In the genomic region with DNA sequence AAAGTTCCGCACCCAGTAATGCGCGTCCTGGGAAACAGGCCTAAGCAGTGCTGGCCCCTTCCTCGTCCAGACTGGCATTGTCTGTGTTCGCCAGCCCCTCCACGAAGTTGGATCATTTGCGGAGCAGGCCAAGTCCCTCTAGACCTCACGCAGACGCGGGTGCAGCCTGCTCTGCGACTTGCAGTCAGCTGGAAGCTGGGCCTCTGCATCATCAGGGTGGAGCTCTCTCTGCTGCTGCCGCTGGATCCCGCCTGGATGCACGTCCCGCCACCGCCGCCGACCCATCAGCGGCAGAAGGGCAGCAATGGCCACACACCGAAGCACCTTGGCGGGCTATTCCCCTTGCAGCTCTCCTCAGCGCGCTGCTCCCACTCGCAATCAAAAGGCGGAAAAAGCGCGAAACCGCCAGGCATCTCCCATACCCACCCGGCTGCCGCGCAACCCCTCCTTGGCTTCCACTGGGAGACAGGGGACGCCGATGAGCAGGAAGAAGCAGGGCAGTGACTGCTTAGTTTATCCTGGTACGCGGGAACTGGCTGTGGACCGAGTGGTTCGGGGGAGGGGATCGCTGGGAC, we compare ENCODE assay signal across 9 cellular contexts. TPM values are rescaled to one million over a fixed set of nuclear protein-coding genes. Genes with fewer than 3 reads are reported as not detected.
DNase-seq lines count a peak whose midpoint lies in the region; ATAC-seq and TF ChIP-seq lines count a peak whose summit lies in the region.
"Had no signal": no experiment of that assay in that cellular context is flagged by ENCODE, and none has a peak within 500 bp of the region (broad histone marks: within the 10 kb centered on the region; RNA-seq: fewer than 3 reads in every experiment).

No MANE protein-coding gene starts in this region.

- H3K4me3 ChIP-seq in SJSA1 (peak overlapping the region; percentile 49), psoas muscle (peak overlapping the region; percentile 47)

- no peak overlapping the region for H3K27ac Mint-ChIP-seq in natural killer cell

- H3K9me3 Mint-ChIP-seq in natural killer cell = no peaks in the 10 kb centered on the region

- H3K4me1 Mint-ChIP-seq in natural killer cell = no peaks in the 10 kb centered on the region

- H3K27ac ChIP-seq in SJSA1 (peak overlapping the region; percentile 39; the same call in 1 of the 2 replicates), psoas muscle (no peak overlapping the region)

- H3K27me3 ChIP-seq in SJSA1 (replicated peaks) (no peaks in the 10 kb centered on the region), psoas muscle (ENCODE audit: insufficient read depth in 3 of 3, low read length in 2 of 3) (peaks cover 0 to 34% (median 9%) of the 10 kb centered on the region in 3 donors)

- TF ChIP-seq CTCF in psoas muscle (IDR thresholded peaks at IDR 0.05) = no peak
- no peak for TF ChIP-seq CTCF in natural killer cell (IDR thresholded peaks at IDR 0.05)

- ATAC-seq in psoas muscle (no peak), GM21737 (IDR thresholded peaks at IDR 0.05; ENCODE audit: unreplicated experiment) (no peak), GM18873 (IDR thresholded peaks at IDR 0.05; ENCODE audit: low FRiP score, unreplicated experiment) (no peak), natural killer cell (no peak)

- no peaks in the 10 kb centered on the region for H3K36me3 Mint-ChIP-seq in natural killer cell

- H3K36me3 ChIP-seq in SJSA1 (peaks cover 7% of the 10 kb centered on the region; the same call in 1 of the 2 replicates), psoas muscle (ENCODE audit: insufficient read depth in 1 of 2, low read depth in 1 of 2) (no peaks in the 10 kb centered on the region)

- H3K4me1 ChIP-seq in SJSA1 (replicated peaks) (peaks cover 18% of the 10 kb centered on the region), psoas muscle (no peaks in the 10 kb centered on the region)

- H3K9me3 ChIP-seq in SJSA1 (replicated peaks) = no peaks in the 10 kb centered on the region
- H3K9me3 ChIP-seq in psoas muscle = no peaks in the 10 kb centered on the region

- 1 to 3% (median 3%) methylated on average over 38 of the region's 38 CpGs for WGBS in psoas muscle, 3 donors

- DNase-seq in EL = peak; percentile 78
- peak; percentile 73 to 81 for DNase-seq in SJSA1 (ENCODE audit: low read depth in 1 of 2, low spot score in 2 of 2)
- DNase-seq in head of caudate nucleus = peak in 40 of 42 donors; percentile 18 to 69 (median 39)
- DNase-seq in psoas muscle = peak; percentile 36 to 54
- DNase-seq in activated CD4-positive, alpha-beta T cell treated with anti-CD3 and anti-CD28 coated beads for 4 hours = no peak
- no peak for DNase-seq in natural killer cell
- DNase-seq: activated CD4-positive, CD25-positive, alpha-beta regulatory T cell had no signal

- no peak overlapping the region for H3K4me3 Mint-ChIP-seq in natural killer cell

- intact Hi-C loops in head of caudate nucleus (cut with DNase I) = no loop called here
- intact Hi-C loops in psoas muscle (cut with DNase I) = no loop called here
- intact Hi-C loops in natural killer cell (cut with micrococcal nuclease) = no loop called here

- H3K27me3 Mint-ChIP-seq in natural killer cell (ENCODE audit: low read depth in 2 of 2) = peaks cover 38 to 70% of the 10 kb centered on the region in 2 donors

RNA-seq across cellular contexts. Expression of a gene that starts 34.1 kb away (rescaled TPM):
- total RNA-seq in SJSA1 (2014; rRNA removed; shearing (Covaris generic)) = 0.09 and 0.39 TPM in 2 replicates
- total RNA-seq in psoas muscle (not detected), natural killer cell (not detected)
- not detected for polyA plus RNA-seq in psoas muscle

Comparison
In these comparisons a context has a peak if more than half of its experiments do, and no peak if none do; other contexts are left out.
1. DNase-seq: peak in EL (single experiment), SJSA1 (2 of 2), head of caudate nucleus (40 of 42) and psoas muscle (2 of 2); none in activated CD4-positive, alpha-beta T cell treated with anti-CD3 and anti-CD28 coated beads for 4 hours (0 of 2) and natural killer cell (single experiment).